Comparison of ENCODE assay signal across 8 cellular contexts in genomic region chr7:44633254-44634186, GRCh38. TPM values are rescaled to one million over a fixed set of nuclear protein-coding genes. Genes with fewer than 3 reads are reported as not detected.
DNase-seq lines count a peak whose midpoint lies in the region; ATAC-seq and TF ChIP-seq lines count a peak whose summit lies in the region.

No MANE protein-coding gene starts in this region.

- peaks cover 35% of the 10 kb centered on the region for H3K36me3 Mint-ChIP-seq in activated CD8-positive, alpha-beta memory T cell treated with anti-CD3 and anti-CD28 coated beads, Interleukin-2, amount 10 ng/mL, durations not matched to agents 7 days and 5 days

- H3K27me3 Mint-ChIP-seq in activated CD8-positive, alpha-beta memory T cell treated with anti-CD3 and anti-CD28 coated beads, Interleukin-2, amount 10 ng/mL, durations not matched to agents 7 days and 5 days: no peaks in the 10 kb centered on the region

- peaks cover 69 to 82% (median 77%) of the 10 kb centered on the region in 4 donors for H3K4me1 ChIP-seq in esophagus muscularis mucosa
- peaks cover 10% of the 10 kb centered on the region for H3K4me1 ChIP-seq in ovary (ENCODE audit: insufficient read depth)

- TF ChIP-seq CTCF in esophagus muscularis mucosa (IDR thresholded peaks at IDR 0.05): no peak
- no peak for TF ChIP-seq CTCF in ovary (IDR thresholded peaks at IDR 0.05)

- H3K9me3 ChIP-seq in esophagus muscularis mucosa (no peaks in the 10 kb centered on the region), ovary (no peaks in the 10 kb centered on the region)

- H3K27me3 ChIP-seq in esophagus muscularis mucosa: no peaks in the 10 kb centered on the region
- no peaks in the 10 kb centered on the region for H3K27me3 ChIP-seq in ovary

- TF ChIP-seq EP300 in esophagus muscularis mucosa (IDR thresholded peaks at IDR 0.05): no peak
- TF ChIP-seq EP300 in ovary (IDR thresholded peaks at IDR 0.05): no peak

- H3K9me3 Mint-ChIP-seq in activated CD8-positive, alpha-beta memory T cell treated with anti-CD3 and anti-CD28 coated beads, Interleukin-2, amount 10 ng/mL, durations not matched to agents 7 days and 5 days (ENCODE audit: low read depth): no peaks in the 10 kb centered on the region

- H3K27ac Mint-ChIP-seq in activated CD8-positive, alpha-beta memory T cell treated with anti-CD3 and anti-CD28 coated beads, Interleukin-2, amount 10 ng/mL, durations not matched to agents 7 days and 5 days: peak overlapping the region; percentile 99

- DNase-seq in EH (ENCODE audit: low read depth) (peak; percentile 95), KG1 (lab: John Stamatoyannopoulos, UW) (peak; percentile 3), esophagus muscularis mucosa (ENCODE audit: extremely low spot score) (no peak), ovary (peak; percentile 52 to 71 (median 54)), NOMO-1 treated with DMSO at 0.1 percent for 48 hours (lab: John Stamatoyannopoulos, UW; ENCODE audit: unreplicated experiment) (no peak), COLO668 (lab: John Stamatoyannopoulos, UW; ENCODE audit: unreplicated experiment) (no peak)
- peak; percentile 68 for DNase-seq in activated CD8-positive, alpha-beta memory T cell treated with anti-CD3 and anti-CD28 coated beads, Interleukin-2, amount 10 ng/mL, durations not matched to agents 7 days and 5 days

- TF ChIP-seq POLR2A in esophagus muscularis mucosa (IDR thresholded peaks at IDR 0.05; ENCODE audit: low read depth) (no peak), ovary (IDR thresholded peaks at IDR 0.05) (no peak)

- peaks cover 91% of the 10 kb centered on the region for H3K4me1 Mint-ChIP-seq in activated CD8-positive, alpha-beta memory T cell treated with anti-CD3 and anti-CD28 coated beads, Interleukin-2, amount 10 ng/mL, durations not matched to agents 7 days and 5 days

- peak overlapping the region; percentile 64 to 81 (median 72) for H3K27ac ChIP-seq in esophagus muscularis mucosa (replicated peaks in 1 of 4)
- H3K27ac ChIP-seq in ovary: no peak overlapping the region

- 57% methylated on average over 10 of the region's 10 CpGs for WGBS in esophagus muscularis mucosa
- WGBS in ovary, 3 donors: 43 to 50% (median 48%) methylated on average over 10 of the region's 10 CpGs

- CTCF ChIA-PET in activated CD8-positive, alpha-beta memory T cell treated with anti-CD3 and anti-CD28 coated beads, Interleukin-2, amount 10 ng/mL, durations not matched to agents 7 days and 5 days (lab: Charles Lee): interaction anchor here (1.0 to 2.2 kb wide), 6 partner anchors 9 to 282 kb away, joined by 3 to 14 read pairs (median 6); partner anchors contain the start of gene OGDH

- no peak overlapping the region for H3K4me3 Mint-ChIP-seq in activated CD8-positive, alpha-beta memory T cell treated with anti-CD3 and anti-CD28 coated beads, Interleukin-2, amount 10 ng/mL, durations not matched to agents 7 days and 5 days

- intact Hi-C loops in esophagus muscularis mucosa (cut with DNase I): no loop called here
- intact Hi-C loops in ovary (cut with DNase I): no loop called here

- H3K4me3 ChIP-seq in esophagus muscularis mucosa (no peak overlapping the region), ovary (no peak overlapping the region)

- ATAC-seq in GM21529 (IDR thresholded peaks at IDR 0.05; ENCODE audit: unreplicated experiment): peak; percentile 67
- peak; percentile 20 for ATAC-seq in activated CD8-positive, alpha-beta memory T cell treated with anti-CD3 and anti-CD28 coated beads, Interleukin-2, amount 10 ng/mL, durations not matched to agents 7 days and 5 days

- peaks cover 0 to 13% (median 3%) of the 10 kb centered on the region in 4 donors for H3K36me3 ChIP-seq in esophagus muscularis mucosa
- H3K36me3 ChIP-seq in ovary: no peaks in the 10 kb centered on the region

RNA-seq across cellular contexts. Expression of gene OGDH, which starts 27.1 kb away (rescaled TPM):
- total RNA-seq in activated CD8-positive, alpha-beta memory T cell treated with anti-CD3 and anti-CD28 coated beads, Interleukin-2, amount 10 ng/mL, durations not matched to agents 7 days and 5 days: 100 to 1,000 TPM; 134 to 136 TPM
- total RNA-seq in esophagus muscularis mucosa (100 to 1,000 TPM; 135 to 184 (median 145) TPM), ovary (10 to 100 TPM; 25.9 to 84.6 (median 59.3) TPM)
- polyA plus RNA-seq in ovary: 10 to 100 TPM; 24.4 to 49.2 TPM

RNA-seq across cellular contexts. Expression of gene TMED4, which starts 51.5 kb away (rescaled TPM):
- total RNA-seq in activated CD8-positive, alpha-beta memory T cell treated with anti-CD3 and anti-CD28 coated beads, Interleukin-2, amount 10 ng/mL, durations not matched to agents 7 days and 5 days: 10 to 100 TPM; 74.8 to 77.4 TPM
- total RNA-seq in esophagus muscularis mucosa (100 to 1,000 TPM in 2 of 4 donors, 10 to 100 TPM in 2; 82.3 to 154 (median 116) TPM), ovary (100 to 1,000 TPM in 2 of 7 donors, 10 to 100 TPM in 5; 74.9 to 155 (median 95.9) TPM)
- 100 to 1,000 TPM in 1 of 2 donors, 10 to 100 TPM in 1; 79.3 to 106 TPM for polyA plus RNA-seq in ovary

RNA-seq across cellular contexts. Expression of gene DDX56, which starts 59.8 kb away (rescaled TPM):
- 100 to 1,000 TPM in 1 of 2 experiments, 10 to 100 TPM in 1; 97.4 to 102 TPM for total RNA-seq in activated CD8-positive, alpha-beta memory T cell treated with anti-CD3 and anti-CD28 coated beads, Interleukin-2, amount 10 ng/mL, durations not matched to agents 7 days and 5 days
- 10 to 100 TPM; 35.3 to 54.2 (median 49.4) TPM for total RNA-seq in esophagus muscularis mucosa
- 10 to 100 TPM; 33.6 to 78.4 (median 53.4) TPM for total RNA-seq in ovary
- polyA plus RNA-seq in ovary: 10 to 100 TPM; 39.2 to 43.4 TPM

Comparison
In these comparisons a context has a peak if more than half of its experiments do, and no peak if none do; other contexts are left out.
1. DNase-seq: peak in EH (single experiment), KG1 (single experiment), activated CD8-positive, alpha-beta memory T cell treated with anti-CD3 and anti-CD28 coated beads, Interleukin-2, amount 10 ng/mL, durations not matched to agents 7 days and 5 days (single experiment) and ovary (5 of 5); none in esophagus muscularis mucosa (single experiment), NOMO-1 treated with DMSO at 0.1 percent for 48 hours (single experiment) and COLO668 (single experiment).
2. H3K27ac ChIP-seq: peak in esophagus muscularis mucosa (4 of 4); none in ovary (0 of 2).